ENCODE assay signal across 2 cellular contexts in the genomic region with DNA sequence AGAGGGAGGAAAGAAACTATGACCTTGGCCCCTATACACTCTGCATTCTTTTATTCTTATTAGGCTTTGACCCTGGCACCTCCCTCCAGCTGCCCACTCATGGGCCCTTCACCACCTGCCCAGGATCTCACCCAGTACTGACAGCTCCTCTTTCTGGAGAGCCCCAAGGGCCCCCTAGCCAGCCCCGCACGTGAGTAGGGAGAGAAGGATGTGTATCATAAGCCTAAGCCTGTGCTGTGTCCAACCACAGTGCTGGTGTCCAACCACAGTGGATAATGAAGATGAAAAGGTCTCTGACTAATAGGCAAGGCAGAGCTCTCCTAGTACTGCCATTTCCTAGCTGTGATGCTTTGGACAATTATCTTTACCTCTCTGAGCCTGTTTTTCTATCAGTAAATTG.
TF ChIP-seq lines count a peak whose summit lies in the region.

No MANE protein-coding gene starts in this region.

TF ChIP-seq in HEK293, 187 proteins besides CTCF, POLR2A, EP300 and RAD21:
- TF ChIP-seq ZNF311 (tag by site-specific recombination; IDR thresholded peaks at IDR 0.05; ENCODE audit: borderline replicate concordance) = no peak
- TF ChIP-seq, protein P1, sequence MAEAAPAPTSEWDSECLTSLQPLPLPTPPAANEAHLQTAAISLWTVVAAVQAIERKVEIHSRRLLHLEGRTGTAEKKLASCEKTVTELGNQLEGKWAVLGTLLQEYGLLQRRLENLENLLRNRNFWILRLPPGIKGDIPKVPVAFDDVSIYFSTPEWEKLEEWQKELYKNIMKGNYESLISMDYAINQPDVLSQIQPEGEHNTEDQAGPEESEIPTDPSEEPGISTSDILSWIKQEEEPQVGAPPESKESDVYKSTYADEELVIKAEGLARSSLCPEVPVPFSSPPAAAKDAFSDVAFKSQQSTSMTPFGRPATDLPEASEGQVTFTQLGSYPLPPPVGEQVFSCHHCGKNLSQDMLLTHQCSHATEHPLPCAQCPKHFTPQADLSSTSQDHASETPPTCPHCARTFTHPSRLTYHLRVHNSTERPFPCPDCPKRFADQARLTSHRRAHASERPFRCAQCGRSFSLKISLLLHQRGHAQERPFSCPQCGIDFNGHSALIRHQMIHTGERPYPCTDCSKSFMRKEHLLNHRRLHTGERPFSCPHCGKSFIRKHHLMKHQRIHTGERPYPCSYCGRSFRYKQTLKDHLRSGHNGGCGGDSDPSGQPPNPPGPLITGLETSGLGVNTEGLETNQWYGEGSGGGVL (tag by site-specific recombination; IDR thresholded peaks at IDR 0.05) = no peak
- TF ChIP-seq YY1 (tag by site-specific recombination; IDR thresholded peaks at IDR 0.05) = no peak
- TF ChIP-seq, protein P2, sequence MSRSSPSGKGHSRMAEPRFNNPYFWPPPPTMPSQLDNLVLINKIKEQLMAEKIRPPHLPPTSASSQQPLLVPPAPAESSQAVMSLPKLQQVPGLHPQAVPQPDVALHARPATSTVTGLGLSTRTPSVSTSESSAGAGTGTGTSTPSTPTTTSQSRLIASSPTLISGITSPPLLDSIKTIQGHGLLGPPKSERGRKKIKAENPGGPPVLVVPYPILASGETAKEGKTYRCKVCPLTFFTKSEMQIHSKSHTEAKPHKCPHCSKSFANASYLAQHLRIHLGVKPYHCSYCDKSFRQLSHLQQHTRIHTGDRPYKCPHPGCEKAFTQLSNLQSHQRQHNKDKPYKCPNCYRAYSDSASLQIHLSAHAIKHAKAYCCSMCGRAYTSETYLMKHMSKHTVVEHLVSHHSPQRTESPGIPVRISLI (tag by site-specific recombination; IDR thresholded peaks at IDR 0.05) = no peak
- TF ChIP-seq, protein P3, sequence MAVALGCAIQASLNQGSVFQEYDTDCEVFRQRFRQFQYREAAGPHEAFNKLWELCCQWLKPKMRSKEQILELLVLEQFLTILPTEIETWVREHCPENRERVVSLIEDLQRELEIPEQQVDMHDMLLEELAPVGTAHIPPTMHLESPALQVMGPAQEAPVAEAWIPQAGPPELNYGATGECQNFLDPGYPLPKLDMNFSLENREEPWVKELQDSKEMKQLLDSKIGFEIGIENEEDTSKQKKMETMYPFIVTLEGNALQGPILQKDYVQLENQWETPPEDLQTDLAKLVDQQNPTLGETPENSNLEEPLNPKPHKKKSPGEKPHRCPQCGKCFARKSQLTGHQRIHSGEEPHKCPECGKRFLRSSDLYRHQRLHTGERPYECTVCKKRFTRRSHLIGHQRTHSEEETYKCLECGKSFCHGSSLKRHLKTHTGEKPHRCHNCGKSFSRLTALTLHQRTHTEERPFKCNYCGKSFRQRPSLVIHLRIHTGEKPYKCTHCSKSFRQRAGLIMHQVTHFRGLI (tag by site-specific recombination; IDR thresholded peaks at IDR 0.05) = peak; percentile 55; the same call in 1 of the 2 replicates
- no peak for TF ChIP-seq ZNF561 (tag by site-specific recombination; IDR thresholded peaks at IDR 0.05; ENCODE audit: borderline replicate concordance)
- TF ChIP-seq ZNF19 (tag by site-specific recombination; IDR thresholded peaks at IDR 0.05; ENCODE audit: low read depth) = no peak

TF ChIP-seq in K562, 482 proteins besides CTCF, POLR2A, EP300 and RAD21:
- TF ChIP-seq PPARD (CRISPR knock-in tag; IDR thresholded peaks at IDR 0.05) (no peak), BHLHE40 (IDR thresholded peaks at IDR 0.05; ENCODE audit: low read length) (peak; percentile 34; the same call in 1 of the 2 replicates)
TF ChIP-seq in K562: peak in this region for 1.
